Comparison of ENCODE assay signal across 1 cellular context in genomic region chr7:157009170-157009777, GRCh38.
TF ChIP-seq lines count a peak whose summit lies in the region.

No MANE protein-coding gene starts in this region.

TF ChIP-seq in GM23338, 12 proteins besides CTCF, POLR2A, EP300 and RAD21 (continued from another document):
- TF ChIP-seq REST (IDR thresholded peaks at IDR 0.05; ENCODE audit: unreplicated experiment) (no peak), CREB1 (CRISPR knock-in tag; IDR thresholded peaks at IDR 0.05; ENCODE audit: low read depth) (no peak), JUNB (IDR thresholded peaks at IDR 0.05; ENCODE audit: unreplicated experiment) (no peak), ZNF462 (CRISPR knock-in tag; IDR thresholded peaks at IDR 0.05) (no peak), NANOG (IDR thresholded peaks at IDR 0.05; ENCODE audit: borderline replicate concordance) (no peak), EZH2phosphoT487 (IDR thresholded peaks at IDR 0.05; ENCODE audit: unreplicated experiment) (peak; percentile 100)
